Comparison of ENCODE assay signal across 1 cellular context in the genomic region with DNA sequence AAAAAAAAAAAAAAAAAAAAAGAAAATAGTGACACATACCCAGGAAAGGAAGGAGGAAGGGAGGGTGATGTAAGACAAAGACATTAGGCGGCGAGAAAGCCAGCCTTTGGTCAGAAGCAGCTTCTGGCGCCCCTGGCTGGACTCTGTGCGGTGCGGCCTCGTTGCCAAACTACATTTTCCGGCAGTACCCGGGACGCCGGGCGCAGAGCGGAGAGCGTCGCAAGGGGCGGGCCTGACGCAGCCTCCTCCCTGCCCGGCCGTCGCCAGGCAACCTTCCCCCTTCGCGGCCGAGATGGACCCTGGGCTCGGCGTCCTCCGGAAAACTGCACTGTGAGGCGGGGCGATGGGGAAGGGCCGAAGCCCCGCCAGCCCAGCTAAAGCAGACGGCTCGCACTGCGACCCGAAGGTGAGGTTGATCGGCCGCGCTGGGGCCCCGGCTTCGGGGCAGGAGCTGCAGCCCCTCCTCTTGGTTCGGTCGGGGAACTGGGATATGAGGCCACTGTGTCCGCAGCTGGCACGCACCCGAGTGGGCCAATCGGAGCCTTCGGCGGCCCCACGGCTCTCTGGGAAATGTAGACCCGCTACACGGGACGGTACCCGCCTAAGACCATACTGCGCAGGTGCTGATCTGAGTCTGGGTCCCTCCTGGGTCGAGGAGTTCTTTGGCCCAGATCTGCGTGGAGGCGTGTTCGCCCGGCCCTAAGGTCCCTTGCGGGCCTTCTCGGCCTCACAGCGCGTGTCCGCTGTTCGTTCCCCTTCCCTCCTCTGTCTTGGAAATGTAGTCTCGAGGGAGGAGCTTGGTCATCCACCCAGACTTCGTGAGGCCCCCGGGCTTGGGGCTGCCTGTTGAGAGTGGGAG.
TF ChIP-seq lines count a peak whose summit lies in the region.

No MANE protein-coding gene starts in this region.

TF ChIP-seq in K562, 482 proteins besides CTCF, POLR2A, EP300 and RAD21 (continued from another document and continues in another):
- peak; percentile 66; the same call in 1 of the 2 replicates for TF ChIP-seq POLR2H (tag; IDR thresholded peaks at IDR 0.05; ENCODE audit: low read depth)
- TF ChIP-seq ZNF224 (CRISPR knock-in tag; IDR thresholded peaks at IDR 0.05) = no peak
- no peak for TF ChIP-seq THAP7 (CRISPR knock-in tag; IDR thresholded peaks at IDR 0.05)
- TF ChIP-seq STAG1 (CRISPR knock-in tag; IDR thresholded peaks at IDR 0.05; ENCODE audit: borderline replicate concordance) = no peak
- 0 out of 2 replicates have a peak, but pooled peaks have one; percentile 23 for TF ChIP-seq ZKSCAN1 (IDR thresholded peaks at IDR 0.05; ENCODE audit: low read depth, low read length)
- 0 out of 4 replicates have a peak, but pooled peaks of 1 of the 2 experiments have one; percentile 16 for TF ChIP-seq ETV6 (IDR thresholded peaks at IDR 0.05; ENCODE audit: borderline replicate concordance in 1 of 2, low read depth in 2 of 2, low read length in 1 of 2)
- no peak for TF ChIP-seq ETV6 (CRISPR knock-in tag; IDR thresholded peaks at IDR 0.05; ENCODE audit: borderline replicate concordance)
- no peak; the same call in 1 of the 2 replicates for TF ChIP-seq E2F1 (CRISPR knock-in tag; IDR thresholded peaks at IDR 0.05)
- TF ChIP-seq PCBP1 (IDR thresholded peaks at IDR 0.05; ENCODE audit: low read depth, low read length, poor library complexity, severe bottlenecking) = peak; percentile 91
- TF ChIP-seq CREB1 (IDR thresholded peaks at IDR 0.05) = peak; percentile 98
- TF ChIP-seq CREB1 (CRISPR knock-in tag; IDR thresholded peaks at IDR 0.05) = peak; percentile 98
- TF ChIP-seq HCFC1 (IDR thresholded peaks at IDR 0.05; ENCODE audit: low read depth, low read length) = peak; percentile 98
- TF ChIP-seq GABPA (tag; conservative IDR thresholded peaks at IDR 0.05; ENCODE audit: low read depth) = peak; percentile 35; the same call in 1 of the 2 replicates
- no peak for TF ChIP-seq ZNF124 (CRISPR knock-in tag; IDR thresholded peaks at IDR 0.05)
- peak; percentile 86 for TF ChIP-seq L3MBTL2 (IDR thresholded peaks at IDR 0.05)
- no peak for TF ChIP-seq HDAC8 (tag; IDR thresholded peaks at IDR 0.05)
- 0 out of 2 replicates have a peak, but pooled peaks have one; percentile 39 for TF ChIP-seq SREBF1 (IDR thresholded peaks at IDR 0.05; ENCODE audit: borderline replicate concordance, low read depth, low read length)
- no peak for TF ChIP-seq ZNF134 (CRISPR knock-in tag; conservative IDR thresholded peaks at IDR 0.05)
- TF ChIP-seq, protein P1, sequence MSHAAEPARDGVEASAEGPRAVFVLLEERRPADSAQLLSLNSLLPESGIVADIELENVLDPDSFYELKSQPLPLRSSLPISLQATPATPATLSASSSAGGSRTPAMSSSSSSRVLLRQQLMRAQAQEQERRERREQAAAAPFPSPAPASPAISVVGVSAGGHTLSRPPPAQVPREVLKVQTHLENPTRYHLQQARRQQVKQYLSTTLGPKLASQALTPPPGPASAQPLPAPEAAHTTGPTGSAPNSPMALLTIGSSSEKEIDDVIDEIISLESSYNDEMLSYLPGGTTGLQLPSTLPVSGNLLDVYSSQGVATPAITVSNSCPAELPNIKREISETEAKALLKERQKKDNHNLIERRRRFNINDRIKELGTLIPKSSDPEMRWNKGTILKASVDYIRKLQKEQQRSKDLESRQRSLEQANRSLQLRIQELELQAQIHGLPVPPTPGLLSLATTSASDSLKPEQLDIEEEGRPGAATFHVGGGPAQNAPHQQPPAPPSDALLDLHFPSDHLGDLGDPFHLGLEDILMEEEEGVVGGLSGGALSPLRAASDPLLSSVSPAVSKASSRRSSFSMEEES (CRISPR knock-in tag; IDR thresholded peaks at IDR 0.05) = no peak
- TF ChIP-seq NFIX (CRISPR knock-in tag; IDR thresholded peaks at IDR 0.05; ENCODE audit: low read depth) = no peak
- TF ChIP-seq, protein P2, sequence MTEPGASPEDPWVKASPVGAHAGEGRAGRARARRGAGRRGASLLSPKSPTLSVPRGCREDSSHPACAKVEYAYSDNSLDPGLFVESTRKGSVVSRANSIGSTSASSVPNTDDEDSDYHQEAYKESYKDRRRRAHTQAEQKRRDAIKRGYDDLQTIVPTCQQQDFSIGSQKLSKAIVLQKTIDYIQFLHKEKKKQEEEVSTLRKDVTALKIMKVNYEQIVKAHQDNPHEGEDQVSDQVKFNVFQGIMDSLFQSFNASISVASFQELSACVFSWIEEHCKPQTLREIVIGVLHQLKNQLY (CRISPR knock-in tag; conservative IDR thresholded peaks at IDR 0.05) = 0 out of 4 replicates have a peak, but pooled peaks of 1 of the 2 experiments have one; percentile 56
- peak; percentile 99 for TF ChIP-seq CREM (IDR thresholded peaks at IDR 0.05; ENCODE audit: low read depth)
- TF ChIP-seq SMARCA4 (IDR thresholded peaks at IDR 0.05) = no peak
- no peak for TF ChIP-seq ZNF311 (CRISPR knock-in tag; IDR thresholded peaks at IDR 0.05)
- TF ChIP-seq, protein P3, sequence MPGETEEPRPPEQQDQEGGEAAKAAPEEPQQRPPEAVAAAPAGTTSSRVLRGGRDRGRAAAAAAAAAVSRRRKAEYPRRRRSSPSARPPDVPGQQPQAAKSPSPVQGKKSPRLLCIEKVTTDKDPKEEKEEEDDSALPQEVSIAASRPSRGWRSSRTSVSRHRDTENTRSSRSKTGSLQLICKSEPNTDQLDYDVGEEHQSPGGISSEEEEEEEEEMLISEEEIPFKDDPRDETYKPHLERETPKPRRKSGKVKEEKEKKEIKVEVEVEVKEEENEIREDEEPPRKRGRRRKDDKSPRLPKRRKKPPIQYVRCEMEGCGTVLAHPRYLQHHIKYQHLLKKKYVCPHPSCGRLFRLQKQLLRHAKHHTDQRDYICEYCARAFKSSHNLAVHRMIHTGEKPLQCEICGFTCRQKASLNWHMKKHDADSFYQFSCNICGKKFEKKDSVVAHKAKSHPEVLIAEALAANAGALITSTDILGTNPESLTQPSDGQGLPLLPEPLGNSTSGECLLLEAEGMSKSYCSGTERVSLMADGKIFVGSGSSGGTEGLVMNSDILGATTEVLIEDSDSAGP (CRISPR knock-in tag; IDR thresholded peaks at IDR 0.05) = no peak
- TF ChIP-seq PHTF2 (CRISPR knock-in tag; IDR thresholded peaks at IDR 0.05) = no peak
- no peak for TF ChIP-seq DACH1 (IDR thresholded peaks at IDR 0.05; ENCODE audit: partially characterized antibody)
- no peak for TF ChIP-seq ILK (tag; IDR thresholded peaks at IDR 0.05; ENCODE audit: borderline replicate concordance, low read depth)
- TF ChIP-seq XRCC5 (IDR thresholded peaks at IDR 0.05; ENCODE audit: low read depth, low read length) = 0 out of 2 replicates have a peak, but pooled peaks have one; percentile 21
- no peak for TF ChIP-seq RBM17 (IDR thresholded peaks at IDR 0.05; ENCODE audit: borderline replicate concordance, low read depth, low read length)
- TF ChIP-seq CTCFL (IDR thresholded peaks at IDR 0.05; ENCODE audit: borderline replicate concordance, insufficient read depth, low read depth, low read length, poor library complexity, severe bottlenecking) = peak; percentile 34
- TF ChIP-seq, protein P4, sequence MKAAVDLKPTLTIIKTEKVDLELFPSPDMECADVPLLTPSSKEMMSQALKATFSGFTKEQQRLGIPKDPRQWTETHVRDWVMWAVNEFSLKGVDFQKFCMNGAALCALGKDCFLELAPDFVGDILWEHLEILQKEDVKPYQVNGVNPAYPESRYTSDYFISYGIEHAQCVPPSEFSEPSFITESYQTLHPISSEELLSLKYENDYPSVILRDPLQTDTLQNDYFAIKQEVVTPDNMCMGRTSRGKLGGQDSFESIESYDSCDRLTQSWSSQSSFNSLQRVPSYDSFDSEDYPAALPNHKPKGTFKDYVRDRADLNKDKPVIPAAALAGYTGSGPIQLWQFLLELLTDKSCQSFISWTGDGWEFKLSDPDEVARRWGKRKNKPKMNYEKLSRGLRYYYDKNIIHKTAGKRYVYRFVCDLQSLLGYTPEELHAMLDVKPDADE (conservative IDR thresholded peaks at IDR 0.05; ENCODE audit: control insufficient read depth, low read depth, low read length) = peak; percentile 95
- TF ChIP-seq CTBP1 (IDR thresholded peaks at IDR 0.05; ENCODE audit: borderline replicate concordance) = peak; percentile 75; the same call in 1 of the 2 replicates
- TF ChIP-seq FOXP4 (CRISPR knock-in tag; IDR thresholded peaks at IDR 0.05; ENCODE audit: borderline replicate concordance) = 0 out of 2 replicates have a peak, but pooled peaks have one; percentile 50
- no peak for TF ChIP-seq U2AF1 (optimal IDR thresholded peaks at IDR 0.05; ENCODE audit: low read depth, low read length)
- peak; percentile 82 for TF ChIP-seq CEBPG (CRISPR knock-in tag; IDR thresholded peaks at IDR 0.05)
- TF ChIP-seq CEBPG (tag; conservative IDR thresholded peaks at IDR 0.05 in 1 of 2, IDR thresholded peaks at IDR 0.05 in 1 of 2) = peak; percentile 4 to 72; a peak in 2 of 4 replicates
- no peak for TF ChIP-seq MYBL2 (IDR thresholded peaks at IDR 0.05; ENCODE audit: low read depth)
- TF ChIP-seq MYBL2 (CRISPR knock-in tag; IDR thresholded peaks at IDR 0.05; ENCODE audit: borderline replicate concordance) = no peak
- TF ChIP-seq, protein P5, sequence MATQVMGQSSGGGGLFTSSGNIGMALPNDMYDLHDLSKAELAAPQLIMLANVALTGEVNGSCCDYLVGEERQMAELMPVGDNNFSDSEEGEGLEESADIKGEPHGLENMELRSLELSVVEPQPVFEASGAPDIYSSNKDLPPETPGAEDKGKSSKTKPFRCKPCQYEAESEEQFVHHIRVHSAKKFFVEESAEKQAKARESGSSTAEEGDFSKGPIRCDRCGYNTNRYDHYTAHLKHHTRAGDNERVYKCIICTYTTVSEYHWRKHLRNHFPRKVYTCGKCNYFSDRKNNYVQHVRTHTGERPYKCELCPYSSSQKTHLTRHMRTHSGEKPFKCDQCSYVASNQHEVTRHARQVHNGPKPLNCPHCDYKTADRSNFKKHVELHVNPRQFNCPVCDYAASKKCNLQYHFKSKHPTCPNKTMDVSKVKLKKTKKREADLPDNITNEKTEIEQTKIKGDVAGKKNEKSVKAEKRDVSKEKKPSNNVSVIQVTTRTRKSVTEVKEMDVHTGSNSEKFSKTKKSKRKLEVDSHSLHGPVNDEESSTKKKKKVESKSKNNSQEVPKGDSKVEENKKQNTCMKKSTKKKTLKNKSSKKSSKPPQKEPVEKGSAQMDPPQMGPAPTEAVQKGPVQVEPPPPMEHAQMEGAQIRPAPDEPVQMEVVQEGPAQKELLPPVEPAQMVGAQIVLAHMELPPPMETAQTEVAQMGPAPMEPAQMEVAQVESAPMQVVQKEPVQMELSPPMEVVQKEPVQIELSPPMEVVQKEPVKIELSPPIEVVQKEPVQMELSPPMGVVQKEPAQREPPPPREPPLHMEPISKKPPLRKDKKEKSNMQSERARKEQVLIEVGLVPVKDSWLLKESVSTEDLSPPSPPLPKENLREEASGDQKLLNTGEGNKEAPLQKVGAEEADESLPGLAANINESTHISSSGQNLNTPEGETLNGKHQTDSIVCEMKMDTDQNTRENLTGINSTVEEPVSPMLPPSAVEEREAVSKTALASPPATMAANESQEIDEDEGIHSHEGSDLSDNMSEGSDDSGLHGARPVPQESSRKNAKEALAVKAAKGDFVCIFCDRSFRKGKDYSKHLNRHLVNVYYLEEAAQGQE (CRISPR knock-in tag; IDR thresholded peaks at IDR 0.05; ENCODE audit: low read depth) = peak; percentile 81
- TF ChIP-seq IFI16 (CRISPR knock-in tag; IDR thresholded peaks at IDR 0.05) = no peak
- TF ChIP-seq ATF7 (IDR thresholded peaks at IDR 0.05) = peak; percentile 84
- TF ChIP-seq, protein P6, sequence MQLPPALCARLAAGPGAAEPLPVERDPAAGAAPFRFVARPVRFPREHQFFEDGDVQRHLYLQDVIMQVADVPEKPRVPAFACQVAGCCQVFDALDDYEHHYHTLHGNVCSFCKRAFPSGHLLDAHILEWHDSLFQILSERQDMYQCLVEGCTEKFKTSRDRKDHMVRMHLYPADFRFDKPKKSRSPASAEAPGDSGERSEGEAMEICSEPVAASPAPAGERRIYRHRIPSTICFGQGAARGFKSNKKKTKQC (CRISPR knock-in tag; IDR thresholded peaks at IDR 0.05) = peak; percentile 69; the same call in 1 of the 2 replicates
- peak; percentile 49 for TF ChIP-seq TBP (optimal IDR thresholded peaks at IDR 0.05; ENCODE audit: low read depth, low read length)
- peak; percentile 37; the same call in 1 of the 2 replicates for TF ChIP-seq POLR2AphosphoS5 (IDR thresholded peaks at IDR 0.05; ENCODE audit: control insufficient read depth, insufficient read depth, low read depth, low read length)
- no peak for TF ChIP-seq ZNF77 (CRISPR knock-in tag; IDR thresholded peaks at IDR 0.05)
